ENCODE assay signal across 1 cellular context in the genomic region with DNA sequence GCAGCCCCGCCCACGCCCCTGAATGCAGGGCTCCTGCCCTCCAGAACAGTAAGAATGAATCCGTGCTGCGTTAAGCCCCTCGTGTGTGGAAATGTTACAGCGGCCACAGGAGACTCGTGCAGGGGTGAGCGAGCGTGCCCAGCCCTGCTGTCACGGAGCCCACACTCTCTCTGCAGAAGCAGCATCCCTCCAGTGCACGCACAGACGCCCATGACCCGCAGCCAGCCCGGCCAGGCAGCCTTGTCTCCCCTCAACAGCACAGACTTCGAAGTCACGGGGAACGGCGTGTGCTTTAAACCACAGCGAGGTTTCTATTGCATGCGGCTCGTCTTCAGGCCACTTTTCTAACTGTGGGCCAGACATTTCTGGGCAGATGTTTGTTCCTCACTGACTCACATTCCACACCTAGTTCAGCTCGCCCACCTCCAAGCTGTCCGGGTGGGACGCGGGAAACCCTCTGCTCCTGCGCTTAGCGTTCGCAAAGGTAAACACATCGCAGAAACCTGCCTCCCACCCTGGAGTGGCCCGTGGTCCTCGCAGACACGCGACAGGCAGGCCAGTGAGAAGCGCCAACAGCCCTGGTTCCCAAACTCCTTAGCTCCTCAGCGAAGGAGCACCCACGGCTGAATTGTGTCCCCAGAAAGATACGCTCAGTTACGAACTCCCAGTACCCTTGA.
TF ChIP-seq lines count a peak whose summit lies in the region.

No MANE protein-coding gene starts in this region.

TF ChIP-seq in SK-N-SH treated with all-trans-retinoic acid at 6 μM for 48 hours, 23 proteins besides CTCF, POLR2A, EP300 and RAD21 (continued from another document):
- TF ChIP-seq, protein P1, sequence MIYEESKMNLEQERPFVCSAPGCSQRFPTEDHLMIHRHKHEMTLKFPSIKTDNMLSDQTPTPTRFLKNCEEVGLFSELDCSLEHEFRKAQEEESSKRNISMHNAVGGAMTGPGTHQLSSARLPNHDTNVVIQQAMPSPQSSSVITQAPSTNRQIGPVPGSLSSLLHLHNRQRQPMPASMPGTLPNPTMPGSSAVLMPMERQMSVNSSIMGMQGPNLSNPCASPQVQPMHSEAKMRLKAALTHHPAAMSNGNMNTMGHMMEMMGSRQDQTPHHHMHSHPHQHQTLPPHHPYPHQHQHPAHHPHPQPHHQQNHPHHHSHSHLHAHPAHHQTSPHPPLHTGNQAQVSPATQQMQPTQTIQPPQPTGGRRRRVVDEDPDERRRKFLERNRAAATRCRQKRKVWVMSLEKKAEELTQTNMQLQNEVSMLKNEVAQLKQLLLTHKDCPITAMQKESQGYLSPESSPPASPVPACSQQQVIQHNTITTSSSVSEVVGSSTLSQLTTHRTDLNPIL (CRISPR knock-in tag; IDR thresholded peaks at IDR 0.05; ENCODE audit: low read depth) = no peak
- TF ChIP-seq, protein P2, sequence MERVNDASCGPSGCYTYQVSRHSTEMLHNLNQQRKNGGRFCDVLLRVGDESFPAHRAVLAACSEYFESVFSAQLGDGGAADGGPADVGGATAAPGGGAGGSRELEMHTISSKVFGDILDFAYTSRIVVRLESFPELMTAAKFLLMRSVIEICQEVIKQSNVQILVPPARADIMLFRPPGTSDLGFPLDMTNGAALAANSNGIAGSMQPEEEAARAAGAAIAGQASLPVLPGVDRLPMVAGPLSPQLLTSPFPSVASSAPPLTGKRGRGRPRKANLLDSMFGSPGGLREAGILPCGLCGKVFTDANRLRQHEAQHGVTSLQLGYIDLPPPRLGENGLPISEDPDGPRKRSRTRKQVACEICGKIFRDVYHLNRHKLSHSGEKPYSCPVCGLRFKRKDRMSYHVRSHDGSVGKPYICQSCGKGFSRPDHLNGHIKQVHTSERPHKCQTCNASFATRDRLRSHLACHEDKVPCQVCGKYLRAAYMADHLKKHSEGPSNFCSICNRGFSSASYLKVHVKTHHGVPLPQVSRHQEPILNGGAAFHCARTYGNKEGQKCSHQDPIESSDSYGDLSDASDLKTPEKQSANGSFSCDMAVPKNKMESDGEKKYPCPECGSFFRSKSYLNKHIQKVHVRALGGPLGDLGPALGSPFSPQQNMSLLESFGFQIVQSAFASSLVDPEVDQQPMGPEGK (CRISPR knock-in tag; IDR thresholded peaks at IDR 0.05; ENCODE audit: borderline replicate concordance) = no peak
- TF ChIP-seq, protein P3, sequence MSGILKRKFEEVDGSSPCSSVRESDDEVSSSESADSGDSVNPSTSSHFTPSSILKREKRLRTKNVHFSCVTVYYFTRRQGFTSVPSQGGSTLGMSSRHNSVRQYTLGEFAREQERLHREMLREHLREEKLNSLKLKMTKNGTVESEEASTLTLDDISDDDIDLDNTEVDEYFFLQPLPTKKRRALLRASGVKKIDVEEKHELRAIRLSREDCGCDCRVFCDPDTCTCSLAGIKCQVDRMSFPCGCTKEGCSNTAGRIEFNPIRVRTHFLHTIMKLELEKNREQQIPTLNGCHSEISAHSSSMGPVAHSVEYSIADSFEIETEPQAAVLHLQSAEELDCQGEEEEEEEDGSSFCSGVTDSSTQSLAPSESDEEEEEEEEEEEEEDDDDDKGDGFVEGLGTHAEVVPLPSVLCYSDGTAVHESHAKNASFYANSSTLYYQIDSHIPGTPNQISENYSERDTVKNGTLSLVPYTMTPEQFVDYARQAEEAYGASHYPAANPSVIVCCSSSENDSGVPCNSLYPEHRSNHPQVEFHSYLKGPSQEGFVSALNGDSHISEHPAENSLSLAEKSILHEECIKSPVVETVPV (CRISPR knock-in tag; IDR thresholded peaks at IDR 0.05) = no peak
- TF ChIP-seq ZNF70 (CRISPR knock-in tag; IDR thresholded peaks at IDR 0.05) = no peak
- no peak for TF ChIP-seq BACH2 (CRISPR knock-in tag; IDR thresholded peaks at IDR 0.05; ENCODE audit: borderline replicate concordance)
- TF ChIP-seq SNAI2 (CRISPR knock-in tag; IDR thresholded peaks at IDR 0.05) = no peak
- no peak for TF ChIP-seq OSR1 (CRISPR knock-in tag; IDR thresholded peaks at IDR 0.05)
- no peak for TF ChIP-seq ZFP3 (CRISPR knock-in tag; IDR thresholded peaks at IDR 0.05)
- TF ChIP-seq, protein P4, sequence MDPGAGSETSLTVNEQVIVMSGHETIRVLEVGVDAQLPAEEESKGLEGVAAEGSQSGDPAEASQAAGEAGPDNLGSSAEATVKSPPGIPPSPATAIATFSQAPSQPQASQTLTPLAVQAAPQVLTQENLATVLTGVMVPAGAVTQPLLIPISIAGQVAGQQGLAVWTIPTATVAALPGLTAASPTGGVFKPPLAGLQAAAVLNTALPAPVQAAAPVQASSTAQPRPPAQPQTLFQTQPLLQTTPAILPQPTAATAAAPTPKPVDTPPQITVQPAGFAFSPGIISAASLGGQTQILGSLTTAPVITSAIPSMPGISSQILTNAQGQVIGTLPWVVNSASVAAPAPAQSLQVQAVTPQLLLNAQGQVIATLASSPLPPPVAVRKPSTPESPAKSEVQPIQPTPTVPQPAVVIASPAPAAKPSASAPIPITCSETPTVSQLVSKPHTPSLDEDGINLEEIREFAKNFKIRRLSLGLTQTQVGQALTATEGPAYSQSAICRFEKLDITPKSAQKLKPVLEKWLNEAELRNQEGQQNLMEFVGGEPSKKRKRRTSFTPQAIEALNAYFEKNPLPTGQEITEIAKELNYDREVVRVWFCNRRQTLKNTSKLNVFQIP (CRISPR knock-in tag; IDR thresholded peaks at IDR 0.05; ENCODE audit: borderline replicate concordance, low read depth) = no peak
- no peak for TF ChIP-seq TOX (CRISPR knock-in tag; IDR thresholded peaks at IDR 0.05; ENCODE audit: borderline replicate concordance)
